In genomic region chr6:108846628-108847027, GRCh38 we compare ENCODE assay signal across 19 cellular contexts. TPM values are rescaled to one million over a fixed set of nuclear protein-coding genes. Genes with fewer than 3 reads are reported as not detected.
DNase-seq lines count a peak whose midpoint lies in the region; ATAC-seq, FAIRE-seq and TF ChIP-seq lines count a peak whose summit lies in the region.
"Had no signal": no experiment of that assay in that cellular context is flagged by ENCODE, and none has a peak within 500 bp of the region (broad histone marks: within the 10 kb centered on the region; RNA-seq: fewer than 3 reads in every experiment).

No MANE protein-coding gene starts in this region.

- H3K9me3 Mint-ChIP-seq in CD14-positive monocyte, result peaks cover 0 to 2% (median 0%) of the 10 kb centered on the region in 7 donors
- H3K9me3 Mint-ChIP-seq in GM23338, result no peaks in the 10 kb centered on the region
- no peaks in the 10 kb centered on the region for H3K9me3 Mint-ChIP-seq in natural killer cell
- H3K9me3 Mint-ChIP-seq: activated naive CD8-positive, alpha-beta T cell treated with anti-CD3 and anti-CD28 coated beads, Interleukin-2, amount 10 ng/mL, durations not matched to agents 7 days and 5 days; activated T-cell treated with anti-CD3 and anti-CD28 coated beads, Interleukin-2, amount 50 U/mL, for 24 hours; stimulated activated memory B cell treated with anti-CD40 and anti-IgM and Interleukin-4, amounts not matched to agents 10 μg/mL and 1 μg/mL and 100 μg/mL, for 72 hours had no signal

- no peak for DNase-seq in CD14-positive monocyte (ENCODE audit: low spot score)
- DNase-seq in GM23338 (ENCODE audit: low spot score), result no peak
- peak; percentile 37 for DNase-seq in OCI-LY7 (ENCODE audit: low spot score)
- DNase-seq in natural killer cell, result no peak
- no peak for DNase-seq in small intestine
- DNase-seq in G401 (ENCODE audit: low spot score), result no peak
- DNase-seq: activated CD4-positive, alpha-beta T cell treated with anti-CD3 and anti-CD28 coated beads for 4 hours; activated naive CD8-positive, alpha-beta T cell treated with anti-CD3 and anti-CD28 coated beads, Interleukin-2, amount 10 ng/mL, durations not matched to agents 7 days and 5 days; activated T-cell treated with anti-CD3 and anti-CD28 coated beads, Interleukin-2, amount 50 U/mL, for 24 hours; BE2C; GOT3; NCI-H1417; right cardiac atrium; tibial artery had no signal

- ATAC-seq in GM23338 (peak; percentile 9; the same call in 2 of the 3 replicates), natural killer cell (no peak), GM21447 (IDR thresholded peaks at IDR 0.05; ENCODE audit: unreplicated experiment) (no peak)
- ATAC-seq: GM12878; right cardiac atrium; stimulated activated memory B cell treated with anti-CD40 and anti-IgM and Interleukin-4, amounts not matched to agents 10 μg/mL and 1 μg/mL and 100 μg/mL, for 72 hours had no signal

- no peaks in the 10 kb centered on the region for H3K9me2 ChIP-seq in GM23338 (ENCODE audit: insufficient read depth)
- no peaks in the 10 kb centered on the region for H3K9me2 ChIP-seq in OCI-LY7 (ENCODE audit: insufficient read depth, low read length)

- H3K9me3 ChIP-seq in OCI-LY7 (ENCODE audit: low read length) (no peaks in the 10 kb centered on the region), small intestine (ENCODE audit: control insufficient read depth, low read depth) (no peaks in the 10 kb centered on the region)
- H3K9me3 ChIP-seq: BE2C, tibial artery had no signal

- intact Hi-C loops in CD14-positive monocyte (cut with micrococcal nuclease), result loop anchor here in 1 of 2 donors (5.0 kb wide), 1 partner anchor 46 kb away; no protein-coding TSS in a partner anchor
- intact Hi-C loops in OCI-LY7 (cut with micrococcal nuclease; ENCODE audit: unreplicated experiment), result no loop called here
- intact Hi-C loops in natural killer cell (cut with micrococcal nuclease), result no loop called here

- CTCF ChIA-PET in OCI-LY7 (lab: Charles Lee; ENCODE audit: unreplicated experiment), result interaction anchor here (1.1 kb wide), 1 partner anchor 8 kb away, joined by 3 read pairs; no protein-coding TSS in a partner anchor

- H3K4me1 Mint-ChIP-seq in CD14-positive monocyte (peaks cover 54% of the 10 kb centered on the region), GM23338 (peaks cover 13% of the 10 kb centered on the region), natural killer cell (peaks cover 10 to 27% of the 10 kb centered on the region in 2 donors)

- POLR2A ChIA-PET in OCI-LY7 (lab: Charles Lee), result interaction anchor here (0.5 to 2.1 kb wide), 3 partner anchors 10 to 491 kb away, joined by 3 to 15 read pairs (median 4); no protein-coding TSS in a partner anchor

- H3K27me3 Mint-ChIP-seq in CD14-positive monocyte (ENCODE audit: low read depth in 3 of 3) (peaks cover 0 to 3% (median 0%) of the 10 kb centered on the region in 3 donors), GM23338 (ENCODE audit: insufficient read depth, low read depth, poor library complexity) (no peaks in the 10 kb centered on the region), natural killer cell (ENCODE audit: low read depth in 2 of 2) (no peaks in the 10 kb centered on the region)

- FAIRE-seq in small intestine (lab: Jason Lieb, UNC), result no peak
- FAIRE-seq: GM12878 had no signal

- 83 to 100% (median 87%) methylated on average over 1 of the region's 1 CpG for WGBS in small intestine, 3 donors

- H3K27ac ChIP-seq in GM23338 (ENCODE audit: low read depth), result no peak overlapping the region
- H3K27ac ChIP-seq in OCI-LY7 (ENCODE audit: low read depth, low read length, poor library complexity, severe bottlenecking), result no peak overlapping the region
- H3K27ac ChIP-seq in small intestine (ENCODE audit: low read depth in 1 of 2, low read length in 1 of 2), result no peak overlapping the region
- H3K27ac ChIP-seq: RWPE1, tibial artery had no signal

- H3K36me3 Mint-ChIP-seq in CD14-positive monocyte (peaks cover 0 to 2% of the 10 kb centered on the region in 2 donors), GM23338 (ENCODE audit: low read depth) (no peaks in the 10 kb centered on the region), natural killer cell (no peaks in the 10 kb centered on the region)
- H3K36me3 Mint-ChIP-seq: activated naive CD8-positive, alpha-beta T cell treated with anti-CD3 and anti-CD28 coated beads, Interleukin-2, amount 10 ng/mL, durations not matched to agents 7 days and 5 days; stimulated activated memory B cell treated with anti-CD40 and anti-IgM and Interleukin-4, amounts not matched to agents 10 μg/mL and 1 μg/mL and 100 μg/mL, for 72 hours had no signal

- BruUV-seq in OCI-LY7 (replicated peaks; lab: Mats Ljungman, UMichigan), result no TSS peak

- peak overlapping the region in 1 of 2 donors; percentile 19 for H3K4me3 Mint-ChIP-seq in CD14-positive monocyte
- no peak overlapping the region for H3K4me3 Mint-ChIP-seq in GM23338
- peak overlapping the region; percentile 13 for H3K4me3 Mint-ChIP-seq in natural killer cell
- H3K4me3 Mint-ChIP-seq: activated naive CD8-positive, alpha-beta T cell treated with anti-CD3 and anti-CD28 coated beads, Interleukin-2, amount 10 ng/mL, durations not matched to agents 7 days and 5 days; activated T-cell treated with anti-CD3 and anti-CD28 coated beads, Interleukin-2, amount 50 U/mL, for 24 hours; stimulated activated memory B cell treated with anti-CD40 and anti-IgM and Interleukin-4, amounts not matched to agents 10 μg/mL and 1 μg/mL and 100 μg/mL, for 72 hours had no signal

- TF ChIP-seq CTCF in CD14-positive monocyte (IDR thresholded peaks at IDR 0.05) (no peak), GM23338 (conservative IDR thresholded peaks at IDR 0.05; ENCODE audit: low read depth in 2 of 2) (peak in 1 of 2 experiments; percentile 17; a peak in 1 of 4 replicates), OCI-LY7 (conservative IDR thresholded peaks at IDR 0.05; ENCODE audit: low read length) (0 out of 2 replicates have a peak, but pooled peaks have one; percentile 21), natural killer cell (IDR thresholded peaks at IDR 0.05) (no peak)

- H3K27ac Mint-ChIP-seq in CD14-positive monocyte (peak overlapping the region in 4 of 7 donors; percentile 48 to 66 (median 56)), GM23338 (no peak overlapping the region), natural killer cell (no peak overlapping the region)
- H3K27ac Mint-ChIP-seq: activated naive CD8-positive, alpha-beta T cell treated with anti-CD3 and anti-CD28 coated beads, Interleukin-2, amount 10 ng/mL, durations not matched to agents 7 days and 5 days; activated T-cell treated with anti-CD3 and anti-CD28 coated beads, Interleukin-2, amount 50 U/mL, for 24 hours; stimulated activated memory B cell treated with anti-CD40 and anti-IgM and Interleukin-4, amounts not matched to agents 10 μg/mL and 1 μg/mL and 100 μg/mL, for 72 hours had no signal

- 0 out of 2 replicates have a peak overlapping the region, but pooled peaks have one; percentile 56 for H2AFZ ChIP-seq in GM23338
- H2AFZ ChIP-seq in OCI-LY7 (ENCODE audit: low read length), result peak overlapping the region; percentile 66; the same call in 1 of the 2 replicates

- in situ Hi-C loops in G401 (cut with HindIII; ENCODE audit: low sequenced_read_pairs), result loop anchor here (25.0 kb wide), 1 partner anchor 309 kb away; no protein-coding TSS in a partner anchor

- H3K4me3 ChIP-seq in GM23338, result no peak overlapping the region
- no peak overlapping the region for H3K4me3 ChIP-seq in OCI-LY7 (ENCODE audit: low read depth, low read length, poor library complexity, severe bottlenecking)
- no peak overlapping the region for H3K4me3 ChIP-seq in small intestine (ENCODE audit: low read depth in 1 of 2, low read length in 2 of 2)
- H3K4me3 ChIP-seq: coronary artery, GM12878, tibial artery had no signal

- no peak overlapping the region for H3K4me2 ChIP-seq in GM23338
- no peak overlapping the region for H3K4me2 ChIP-seq in OCI-LY7 (ENCODE audit: low read length)

- H3F3A ChIP-seq in GM23338 (replicated peaks; ENCODE audit: low read depth), result 0 out of 2 replicates have a peak, but pooled peaks cover 6% of the 10 kb centered on the region

- no peaks in the 10 kb centered on the region for H3K36me3 ChIP-seq in GM23338 (ENCODE audit: insufficient read depth)
- no peaks in the 10 kb centered on the region for H3K36me3 ChIP-seq in OCI-LY7 (ENCODE audit: insufficient read depth, low read length)
- H3K36me3 ChIP-seq in small intestine (ENCODE audit: control insufficient read depth in 2 of 2, insufficient read depth in 2 of 2, low read length in 2 of 2), result no peaks in the 10 kb centered on the region
- H3K36me3 ChIP-seq: BE2C, tibial artery had no signal

- H4K20me1 ChIP-seq in GM23338 (replicated peaks; ENCODE audit: insufficient read depth) (peaks cover 11% of the 10 kb centered on the region; the same call in 1 of the 2 replicates), OCI-LY7 (ENCODE audit: insufficient read depth, low read length) (no peaks in the 10 kb centered on the region)

- H3K27me3 ChIP-seq in GM23338 (ENCODE audit: insufficient read depth), result no peaks in the 10 kb centered on the region
- H3K27me3 ChIP-seq in small intestine (ENCODE audit: control insufficient read depth in 2 of 2, insufficient read depth in 2 of 2, low read length in 2 of 2), result no peaks in the 10 kb centered on the region
- H3K27me3 ChIP-seq: BE2C, tibial artery had no signal

- H3K4me1 ChIP-seq in GM23338 (ENCODE audit: insufficient read depth) (peaks cover 6% of the 10 kb centered on the region; the same call in 1 of the 2 replicates), OCI-LY7 (ENCODE audit: insufficient read depth, low read length, poor library complexity, severe bottlenecking) (peaks cover 20% of the 10 kb centered on the region), small intestine (ENCODE audit: control insufficient read depth in 2 of 2, insufficient read depth in 1 of 2, low read depth in 1 of 2, low read length in 1 of 2) (peaks cover 2 to 6% of the 10 kb centered on the region in 2 donors)
- H3K4me1 ChIP-seq: BE2C had no signal

- H3K79me2 ChIP-seq in GM23338 (replicated peaks; ENCODE audit: insufficient read depth), result no peaks in the 10 kb centered on the region
- H3K79me2 ChIP-seq in OCI-LY7 (ENCODE audit: insufficient read depth, low read depth, low read length), result no peaks in the 10 kb centered on the region

TF ChIP-seq in GM23338, 12 proteins besides CTCF, POLR2A, EP300 and RAD21 (continues in another document):
- TF ChIP-seq NANOG (IDR thresholded peaks at IDR 0.05; ENCODE audit: borderline replicate concordance), result no peak

RNA-seq across cellular contexts. Expression of gene ARMC2, which starts 1.6 kb away (rescaled TPM):
- 1 to 10 TPM; 1.7 to 3.5 TPM for polyA plus RNA-seq in CD14-positive monocyte
- total RNA-seq in GM23338 (2014; rRNA removed; shearing (Covaris generic)), result 2.7 and 4.0 TPM in 2 replicates
- polyA plus RNA-seq in GM23338 (2016; fragmentation: Nextera tagmentation; extraction: Ambion mirVana), result 3.0 and 4.4 TPM in 2 replicates
- 0.21 and 2.6 TPM in 2 replicates for total RNA-seq in OCI-LY7 (2014; rRNA removed; shearing (Covaris generic))
- total RNA-seq in OCI-LY7 (2022), result 8.4 and 8.9 TPM in 2 replicates
- 10 to 100 TPM in 1 of 3 donors, 1 to 10 TPM in 2; 9.4 to 13.8 (median 9.7) TPM for total RNA-seq in natural killer cell
- 1 to 10 TPM in 2 of 3 donors, under 1 TPM in 1; 0.22 to 4.1 (median 1.7) TPM for polyA plus RNA-seq in small intestine
- total RNA-seq in G401 (2014; rRNA removed; shearing (Covaris generic)), result 0.54 and 2.5 TPM in 2 replicates
- total RNA-seq: GM12878 had no signal

Comparison
In these comparisons a context has a peak if more than half of its experiments do, and no peak if none do; other contexts are left out.
1. H3K27ac Mint-ChIP-seq: peak in CD14-positive monocyte (4 of 7); none in GM23338 (single experiment) and natural killer cell (0 of 2).